ENCODE assay signal across 12 cellular contexts in genomic region chr7:28815369-28815927, GRCh38.
DNase-seq lines count a peak whose midpoint lies in the region; ATAC-seq and TF ChIP-seq lines count a peak whose summit lies in the region.
"Had no signal": no experiment of that assay in that cellular context is flagged by ENCODE, and none has a peak within 500 bp of the region (broad histone marks: within the 10 kb centered on the region; RNA-seq: fewer than 3 reads in every experiment).

No MANE protein-coding gene starts in this region.

- H3K4me1 ChIP-seq in HAP-1, result no peaks in the 10 kb centered on the region

- in situ Hi-C loops in HAP-1 (cut with MboI; ENCODE audit: low sequenced_read_pairs), result no loop called here

- no peak overlapping the region for H3K27ac Mint-ChIP-seq in progenitor cell of endocrine pancreas

- intact Hi-C loops in sciatic nerve (cut with DNase I), result no loop called here

- no peaks in the 10 kb centered on the region for H3K27me3 Mint-ChIP-seq in progenitor cell of endocrine pancreas

- no peaks in the 10 kb centered on the region for H3K36me3 ChIP-seq in HAP-1 (replicated peaks)
- H3K36me3 ChIP-seq: esophagus squamous epithelium had no signal

- ATAC-seq in GM19023 (IDR thresholded peaks at IDR 0.05; ENCODE audit: unreplicated experiment) (peak; percentile 51), HG02623 (IDR thresholded peaks at IDR 0.05; ENCODE audit: unreplicated experiment) (peak; percentile 33), HG03457 (IDR thresholded peaks at IDR 0.05; ENCODE audit: unreplicated experiment) (peak; percentile 32), sciatic nerve (peak; percentile 61)
- ATAC-seq: HCT116 had no signal

- H3K4me1 Mint-ChIP-seq in progenitor cell of endocrine pancreas (ENCODE audit: low read depth), result peaks cover 5% of the 10 kb centered on the region

- TF ChIP-seq CTCF in progenitor cell of endocrine pancreas (IDR thresholded peaks at IDR 0.05; ENCODE audit: unreplicated experiment), result no peak

- H3K9me3 ChIP-seq in HAP-1, result no peaks in the 10 kb centered on the region
- H3K9me3 ChIP-seq: esophagus squamous epithelium had no signal

- 0 out of 2 replicates have a peak, but pooled peaks cover 3% of the 10 kb centered on the region for H3K27me3 ChIP-seq in HAP-1 (ENCODE audit: low read depth)
- H3K27me3 ChIP-seq: esophagus squamous epithelium had no signal

- no peak for DNase-seq in sciatic nerve (ENCODE audit: low spot score)
- no peak for DNase-seq in HAP-1 (ENCODE audit: low spot score in 2 of 2)
- no peak for DNase-seq in progenitor cell of endocrine pancreas (ENCODE audit: low spot score, unreplicated experiment)
- DNase-seq in NCI-H1694 (lab: John Stamatoyannopoulos, UW), result no peak
- DNase-seq in NCI-H1092 treated with DMSO at 0.1 percent for 48 hours (lab: John Stamatoyannopoulos, UW), result no peak
- DNase-seq: DMS53, esophagus squamous epithelium, NCI-H1436 had no signal

- no peak overlapping the region for H3K4me3 ChIP-seq in HAP-1
- H3K4me3 ChIP-seq: esophagus squamous epithelium had no signal

- H3K4me3 Mint-ChIP-seq in progenitor cell of endocrine pancreas (ENCODE audit: low read depth), result no peak overlapping the region

- H3K36me3 Mint-ChIP-seq in progenitor cell of endocrine pancreas (ENCODE audit: insufficient read depth), result no peaks in the 10 kb centered on the region

- H3K9me3 Mint-ChIP-seq in progenitor cell of endocrine pancreas (ENCODE audit: low read depth), result no peaks in the 10 kb centered on the region
